In the genomic region with DNA sequence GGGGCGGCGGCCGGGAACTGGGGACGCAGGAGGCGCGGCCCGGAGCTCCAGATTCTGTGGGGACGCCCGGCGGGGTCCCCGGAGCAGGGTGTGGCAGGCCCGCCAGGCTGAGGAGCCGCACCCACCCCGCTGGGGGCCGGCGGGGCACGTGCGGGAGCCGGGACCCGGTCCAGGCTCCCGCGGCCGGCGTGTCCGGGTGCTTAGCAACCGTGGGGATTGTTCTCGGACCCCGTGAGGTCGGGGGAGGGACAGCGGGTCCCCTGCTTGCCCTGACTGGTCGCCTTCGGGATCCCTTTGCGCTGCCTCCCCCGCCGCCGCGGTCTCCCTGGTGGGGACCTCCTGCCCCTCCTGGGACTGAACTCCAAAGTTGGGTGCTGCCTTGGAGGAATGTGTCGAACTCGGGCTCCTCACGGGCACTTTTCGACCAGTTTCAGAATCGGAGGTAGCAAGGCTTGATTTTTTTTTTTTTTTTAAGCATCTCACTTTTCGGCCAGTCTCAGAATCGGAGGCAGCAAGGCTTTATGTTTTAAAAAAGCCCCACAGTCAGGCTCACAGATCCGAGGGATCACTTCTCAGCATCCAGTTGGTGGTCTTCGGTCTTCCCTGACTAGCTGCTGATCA, we compare ENCODE assay signal across 7 cellular contexts. TPM values are rescaled to one million over a fixed set of nuclear protein-coding genes. Genes with fewer than 3 reads are reported as not detected.
DNase-seq lines count a peak whose midpoint lies in the region; ATAC-seq and TF ChIP-seq lines count a peak whose summit lies in the region.

No MANE protein-coding gene starts in this region.

- H3K27ac Mint-ChIP-seq in WTC11, result peak overlapping the region; percentile 70; the same call in 1 of the 2 replicates

- H3K27ac ChIP-seq in dorsolateral prefrontal cortex, result peak overlapping the region; percentile 61 to 97 (median 92)
- H3K27ac ChIP-seq in right lobe of liver, result peak overlapping the region; percentile 79 to 84 (median 82)

- H3K27me3 ChIP-seq in dorsolateral prefrontal cortex (no peaks in the 10 kb centered on the region), right lobe of liver (no peaks in the 10 kb centered on the region)

- CTCF ChIA-PET in WTC11 (lab: Charles Lee), result interaction anchor here (0.9 to 5.1 kb wide), 28 partner anchors 13 to 357 kb away, joined by 3 to 83 read pairs (median 4); partner anchors contain the start of genes IFI6, PPP1R8 and STX12

- peaks cover 0 to 2% (median 0%) of the 10 kb centered on the region in 4 donors for H3K36me3 ChIP-seq in right lobe of liver

- peaks cover 0 to 5% (median 0%) of the 10 kb centered on the region in 4 donors for H3K4me1 ChIP-seq in right lobe of liver

- H3K36me3 Mint-ChIP-seq in WTC11, result peaks cover 6% of the 10 kb centered on the region; the same call in 1 of the 2 replicates

- H3K27me3 Mint-ChIP-seq in WTC11 (ENCODE audit: low read depth), result peaks cover 11% of the 10 kb centered on the region

- WGBS in right lobe of liver (ENCODE audit: insufficient coverage, low coverage, low lambda C conversion rate, missing lambda C conversion rate), result 2% methylated on average over 9 of the region's 46 CpGs

- peak; percentile 23 for ATAC-seq in GM21717 (IDR thresholded peaks at IDR 0.05; ENCODE audit: unreplicated experiment)
- ATAC-seq in WTC11, result peak; percentile 2
- peak; percentile 3 to 9 (median 5) for ATAC-seq in right lobe of liver

- TF ChIP-seq RAD21 in Ishikawa (IDR thresholded peaks at IDR 0.05; ENCODE audit: low read depth), result no peak

- no peak for TF ChIP-seq EP300 in Ishikawa (IDR thresholded peaks at IDR 0.05; ENCODE audit: borderline replicate concordance)

- intact Hi-C loops in dorsolateral prefrontal cortex (cut with DNase I) (loop anchor here (5.0 kb wide), 1 partner anchor 46 kb away; the partner anchor contains the start of gene STX12 (in 2 of the 2)), right lobe of liver (cut with DNase I) (no loop called here)

- peak; percentile 77 for DNase-seq in GM10266 (ENCODE audit: extremely low spot score)
- DNase-seq in WTC11 (ENCODE audit: low spot score), result peak; percentile 61
- DNase-seq in dorsolateral prefrontal cortex, result peak; percentile 29 to 70 (median 45)
- DNase-seq in right lobe of liver, result peak; percentile 62 to 72 (median 66)
- DNase-seq in stimulated activated CD8-positive, alpha-beta memory T cell treated with anti-CD3 and anti-CD28 coated beads, Interleukin-15, amount 100 ng/mL, for 4 hours (ENCODE audit: low read depth in 2 of 2), result peak; percentile 10 to 21

- H3K4me3 ChIP-seq in dorsolateral prefrontal cortex (peak overlapping the region; percentile 64 to 98 (median 91)), right lobe of liver (peak overlapping the region; percentile 90 to 96 (median 94))

- POLR2A ChIA-PET in WTC11 (lab: Charles Lee), result interaction anchor here (1.0 to 2.2 kb wide), 7 partner anchors 9 to 209 kb away, joined by 3 to 20 read pairs (median 4); partner anchors contain the start of genes AHDC1, PPP1R8, SMPDL3B and STX12

- no peak for TF ChIP-seq POLR2A in right lobe of liver (IDR thresholded peaks at IDR 0.05)

- H3K9me3 Mint-ChIP-seq in WTC11, result no peaks in the 10 kb centered on the region

- TF ChIP-seq CTCF in GM10266 (IDR thresholded peaks at IDR 0.05; ENCODE audit: control insufficient read depth, insufficient read depth, low read depth, missing control alignments) (no peak), WTC11 (IDR thresholded peaks at IDR 0.05) (no peak), dorsolateral prefrontal cortex (IDR thresholded peaks at IDR 0.05 in 54 of 56, conservative IDR thresholded peaks at IDR 0.05 in 2 of 56; ENCODE audit: low read depth in 1 of 56, partially characterized antibody in 56 of 56) (peak in 1 of 56 donors; percentile 16), right lobe of liver (IDR thresholded peaks at IDR 0.05) (no peak)

- no peaks in the 10 kb centered on the region for H3K9me3 ChIP-seq in right lobe of liver

- peaks cover 8% of the 10 kb centered on the region for H3K4me1 Mint-ChIP-seq in WTC11

- H3K4me3 Mint-ChIP-seq in WTC11, result peak overlapping the region; percentile 84

TF ChIP-seq in Ishikawa, 13 proteins besides CTCF, POLR2A, EP300 and RAD21:
- TF ChIP-seq NFIC (IDR thresholded peaks at IDR 0.05) (no peak), TAF1 (IDR thresholded peaks at IDR 0.05; ENCODE audit: low read depth) (peak; percentile 10; the same call in 1 of the 2 replicates)

TF ChIP-seq in WTC11, 78 proteins besides CTCF, POLR2A, EP300 and RAD21 (continues in another document):
- TF ChIP-seq, protein P1, sequence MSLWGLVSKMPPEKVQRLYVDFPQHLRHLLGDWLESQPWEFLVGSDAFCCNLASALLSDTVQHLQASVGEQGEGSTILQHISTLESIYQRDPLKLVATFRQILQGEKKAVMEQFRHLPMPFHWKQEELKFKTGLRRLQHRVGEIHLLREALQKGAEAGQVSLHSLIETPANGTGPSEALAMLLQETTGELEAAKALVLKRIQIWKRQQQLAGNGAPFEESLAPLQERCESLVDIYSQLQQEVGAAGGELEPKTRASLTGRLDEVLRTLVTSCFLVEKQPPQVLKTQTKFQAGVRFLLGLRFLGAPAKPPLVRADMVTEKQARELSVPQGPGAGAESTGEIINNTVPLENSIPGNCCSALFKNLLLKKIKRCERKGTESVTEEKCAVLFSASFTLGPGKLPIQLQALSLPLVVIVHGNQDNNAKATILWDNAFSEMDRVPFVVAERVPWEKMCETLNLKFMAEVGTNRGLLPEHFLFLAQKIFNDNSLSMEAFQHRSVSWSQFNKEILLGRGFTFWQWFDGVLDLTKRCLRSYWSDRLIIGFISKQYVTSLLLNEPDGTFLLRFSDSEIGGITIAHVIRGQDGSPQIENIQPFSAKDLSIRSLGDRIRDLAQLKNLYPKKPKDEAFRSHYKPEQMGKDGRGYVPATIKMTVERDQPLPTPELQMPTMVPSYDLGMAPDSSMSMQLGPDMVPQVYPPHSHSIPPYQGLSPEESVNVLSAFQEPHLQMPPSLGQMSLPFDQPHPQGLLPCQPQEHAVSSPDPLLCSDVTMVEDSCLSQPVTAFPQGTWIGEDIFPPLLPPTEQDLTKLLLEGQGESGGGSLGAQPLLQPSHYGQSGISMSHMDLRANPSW (CRISPR knock-in tag; conservative IDR thresholded peaks at IDR 0.05; ENCODE audit: low read depth), result no peak
- no peak for TF ChIP-seq EMX1 (CRISPR knock-in tag; IDR thresholded peaks at IDR 0.05)
- 0 out of 2 replicates have a peak, but pooled peaks have one; percentile 33 for TF ChIP-seq RELA (CRISPR knock-in tag; IDR thresholded peaks at IDR 0.05; ENCODE audit: borderline replicate concordance)
- peak; percentile 29; the same call in 1 of the 2 replicates for TF ChIP-seq ZNF423 (CRISPR knock-in tag; IDR thresholded peaks at IDR 0.05)
- no peak for TF ChIP-seq SP1 (CRISPR knock-in tag; conservative IDR thresholded peaks at IDR 0.05)
- no peak for TF ChIP-seq E2F1 (CRISPR knock-in tag; IDR thresholded peaks at IDR 0.05)
- no peak for TF ChIP-seq RORB (CRISPR knock-in tag; IDR thresholded peaks at IDR 0.05)
- TF ChIP-seq NR3C1 (CRISPR knock-in tag; conservative IDR thresholded peaks at IDR 0.05; ENCODE audit: low read depth), result no peak
- TF ChIP-seq, protein P2, sequence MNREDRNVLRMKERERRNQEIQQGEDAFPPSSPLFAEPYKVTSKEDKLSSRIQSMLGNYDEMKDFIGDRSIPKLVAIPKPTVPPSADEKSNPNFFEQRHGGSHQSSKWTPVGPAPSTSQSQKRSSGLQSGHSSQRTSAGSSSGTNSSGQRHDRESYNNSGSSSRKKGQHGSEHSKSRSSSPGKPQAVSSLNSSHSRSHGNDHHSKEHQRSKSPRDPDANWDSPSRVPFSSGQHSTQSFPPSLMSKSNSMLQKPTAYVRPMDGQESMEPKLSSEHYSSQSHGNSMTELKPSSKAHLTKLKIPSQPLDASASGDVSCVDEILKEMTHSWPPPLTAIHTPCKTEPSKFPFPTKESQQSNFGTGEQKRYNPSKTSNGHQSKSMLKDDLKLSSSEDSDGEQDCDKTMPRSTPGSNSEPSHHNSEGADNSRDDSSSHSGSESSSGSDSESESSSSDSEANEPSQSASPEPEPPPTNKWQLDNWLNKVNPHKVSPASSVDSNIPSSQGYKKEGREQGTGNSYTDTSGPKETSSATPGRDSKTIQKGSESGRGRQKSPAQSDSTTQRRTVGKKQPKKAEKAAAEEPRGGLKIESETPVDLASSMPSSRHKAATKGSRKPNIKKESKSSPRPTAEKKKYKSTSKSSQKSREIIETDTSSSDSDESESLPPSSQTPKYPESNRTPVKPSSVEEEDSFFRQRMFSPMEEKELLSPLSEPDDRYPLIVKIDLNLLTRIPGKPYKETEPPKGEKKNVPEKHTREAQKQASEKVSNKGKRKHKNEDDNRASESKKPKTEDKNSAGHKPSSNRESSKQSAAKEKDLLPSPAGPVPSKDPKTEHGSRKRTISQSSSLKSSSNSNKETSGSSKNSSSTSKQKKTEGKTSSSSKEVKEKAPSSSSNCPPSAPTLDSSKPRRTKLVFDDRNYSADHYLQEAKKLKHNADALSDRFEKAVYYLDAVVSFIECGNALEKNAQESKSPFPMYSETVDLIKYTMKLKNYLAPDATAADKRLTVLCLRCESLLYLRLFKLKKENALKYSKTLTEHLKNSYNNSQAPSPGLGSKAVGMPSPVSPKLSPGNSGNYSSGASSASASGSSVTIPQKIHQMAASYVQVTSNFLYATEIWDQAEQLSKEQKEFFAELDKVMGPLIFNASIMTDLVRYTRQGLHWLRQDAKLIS (CRISPR knock-in tag; IDR thresholded peaks at IDR 0.05; ENCODE audit: borderline replicate concordance), result no peak

RNA-seq across cellular contexts. Expression of gene FAM76A, which starts 0.5 kb away (rescaled TPM):
- 12.5 to 14.5 TPM (median 12.8 TPM) in 3 replicates for total RNA-seq in WTC11 (2021)
- total RNA-seq in dorsolateral prefrontal cortex, result 10 to 100 TPM in 117 of 120 experiments, 1 to 10 TPM in 3; 8.3 to 24.0 (median 15.8) TPM
- total RNA-seq in right lobe of liver, result 1 to 10 TPM; 3.5 to 7.4 (median 4.9) TPM

RNA-seq across cellular contexts. Expression of gene STX12, which starts 46.7 kb away (rescaled TPM):
- 10.1 to 10.8 TPM (median 10.3 TPM) in 3 replicates for total RNA-seq in WTC11 (2021)
- total RNA-seq in dorsolateral prefrontal cortex, result 100 to 1,000 TPM in 21 of 120 experiments, 10 to 100 TPM in 99; 52.3 to 114 (median 91.1) TPM
- 10 to 100 TPM; 15.2 to 32.7 (median 19.5) TPM for total RNA-seq in right lobe of liver

RNA-seq across cellular contexts. Expression of gene IFI6, which starts 54.3 kb away (rescaled TPM):
- total RNA-seq in WTC11 (2021), result 4.5 to 9.4 TPM (median 6.4 TPM) in 3 replicates
- 1,000 to 10,000 TPM in 2 of 120 experiments, 100 to 1,000 TPM in 49, 10 to 100 TPM in 69; 51.8 to 1,534 (median 96.2) TPM for total RNA-seq in dorsolateral prefrontal cortex
- total RNA-seq in right lobe of liver, result 10 to 100 TPM in 5 of 6 experiments, 1 to 10 TPM in 1; 9.5 to 45.7 (median 33.2) TPM

Comparison
In these comparisons a context has a peak if more than half of its experiments do, and no peak if none do; other contexts are left out.
1. Peak in every context shown above with its lines: DNase-seq, ATAC-seq, H3K4me3 ChIP-seq and H3K27ac ChIP-seq.
2. DNase-seq: peak in every context shown above with its lines; median percentile 77 in GM10266; 66 in right lobe of liver; 61 in WTC11; 45 in dorsolateral prefrontal cortex; 16 in stimulated activated CD8-positive, alpha-beta memory T cell treated with anti-CD3 and anti-CD28 coated beads, Interleukin-15, amount 100 ng/mL, for 4 hours.
3. intact Hi-C loops: an anchor here in dorsolateral prefrontal cortex (5.0 kb wide); none called in right lobe of liver.